8 cellular contexts compared by ENCODE assay signal in genomic region chr7:56051053-56051338, GRCh38. TPM values are rescaled to one million over a fixed set of nuclear protein-coding genes. Genes with fewer than 3 reads are reported as not detected.
DNase-seq lines count a peak whose midpoint lies in the region; ATAC-seq lines count a peak whose summit lies in the region.

No MANE protein-coding gene starts in this region.

- H3K9me3 ChIP-seq in HAP-1 (no peaks in the 10 kb centered on the region), right cardiac atrium (ENCODE audit: control insufficient read depth, low read length) (no peaks in the 10 kb centered on the region)

- peaks cover 34% of the 10 kb centered on the region for H3K4me1 Mint-ChIP-seq in activated CD4-positive, alpha-beta memory T cell treated with anti-CD3 and anti-CD28 coated beads for 36 hours (ENCODE audit: low read depth)

- H3K4me3 Mint-ChIP-seq in activated CD4-positive, alpha-beta memory T cell treated with anti-CD3 and anti-CD28 coated beads for 36 hours: peak overlapping the region; percentile 95

- no peak for DNase-seq in HAP-1 (ENCODE audit: low spot score in 2 of 2)
- DNase-seq in activated CD4-positive, alpha-beta memory T cell treated with anti-CD3 and anti-CD28 coated beads for 36 hours: no peak
- no peak for DNase-seq in right cardiac atrium
- no peak for DNase-seq in SK-N-DZ (ENCODE audit: low spot score)
- no peak for DNase-seq in NOMO-1 (lab: John Stamatoyannopoulos, UW; ENCODE audit: unreplicated experiment in 2 of 2)
- no peak for DNase-seq in NCI-H2196 (lab: John Stamatoyannopoulos, UW; ENCODE audit: unreplicated experiment)

- in situ Hi-C loops in HAP-1 (cut with MboI; ENCODE audit: low sequenced_read_pairs): no loop called here

- peak overlapping the region; percentile 94 for H3K27ac Mint-ChIP-seq in activated CD4-positive, alpha-beta memory T cell treated with anti-CD3 and anti-CD28 coated beads for 36 hours

- ATAC-seq in right cardiac atrium (no peak), HG03095 (IDR thresholded peaks at IDR 0.05; ENCODE audit: unreplicated experiment) (no peak)

- POLR2A ChIA-PET in activated CD4-positive, alpha-beta memory T cell treated with anti-CD3 and anti-CD28 coated beads for 36 hours (lab: Charles Lee): interaction anchor here (0.9 to 1.9 kb wide), 9 partner anchors 8 to 477 kb away, joined by 3 to 13 read pairs (median 5); partner anchors contain the start of genes CHCHD2, NIPSNAP2 and SUMF2

- H3K27ac ChIP-seq in right cardiac atrium (ENCODE audit: low read length): peak overlapping the region; percentile 86
- peak overlapping the region; percentile 55 to 98 (median 89) for H3K27ac ChIP-seq in skin epidermis

- CTCF ChIA-PET in activated CD4-positive, alpha-beta memory T cell treated with anti-CD3 and anti-CD28 coated beads for 36 hours (lab: Charles Lee): interaction anchor here (0.7 to 1.9 kb wide), 9 partner anchors 12 to 87 kb away, joined by 3 to 17 read pairs (median 4); partner anchors contain the start of genes NIPSNAP2 and SUMF2

- peaks cover 36% of the 10 kb centered on the region for H3K36me3 Mint-ChIP-seq in activated CD4-positive, alpha-beta memory T cell treated with anti-CD3 and anti-CD28 coated beads for 36 hours

- peaks cover 39% of the 10 kb centered on the region for H3K36me3 ChIP-seq in HAP-1 (replicated peaks)

- H3K4me1 ChIP-seq in HAP-1: peaks cover 57% of the 10 kb centered on the region
- H3K4me1 ChIP-seq in right cardiac atrium (ENCODE audit: control insufficient read depth, insufficient read depth, low read length): peaks cover 4% of the 10 kb centered on the region

- under 1% methylated on average over 9 of the region's 9 CpGs for WGBS in right cardiac atrium

- H3K27me3 ChIP-seq in HAP-1 (ENCODE audit: low read depth) (no peaks in the 10 kb centered on the region), right cardiac atrium (ENCODE audit: control insufficient read depth, insufficient read depth) (no peaks in the 10 kb centered on the region)

- no peaks in the 10 kb centered on the region for H3K27me3 Mint-ChIP-seq in activated CD4-positive, alpha-beta memory T cell treated with anti-CD3 and anti-CD28 coated beads for 36 hours

- intact Hi-C loops in activated CD4-positive, alpha-beta memory T cell treated with anti-CD3 and anti-CD28 coated beads for 36 hours (cut with micrococcal nuclease): loop anchor here (1.0 to 5.0 kb wide), 7 partner anchors 13 to 519 kb away; partner anchors contain the start of genes CHCHD2, NIPSNAP2, SUMF2 and ZNF713
- intact Hi-C loops in right cardiac atrium (cut with DNase I): no loop called here

- H3K4me3 ChIP-seq in HAP-1 (peak overlapping the region; percentile 87), right cardiac atrium (ENCODE audit: low read length) (peak overlapping the region; percentile 74), skin epidermis (peak overlapping the region; percentile 61 to 98 (median 87))

- H3K9me3 Mint-ChIP-seq in activated CD4-positive, alpha-beta memory T cell treated with anti-CD3 and anti-CD28 coated beads for 36 hours: no peaks in the 10 kb centered on the region

RNA-seq across cellular contexts. Expression of gene PSPH, which starts 0.2 kb away (rescaled TPM):
- total RNA-seq in activated CD4-positive, alpha-beta memory T cell treated with anti-CD3 and anti-CD28 coated beads for 36 hours: 10 to 100 TPM; 16.3 to 20.9 TPM
- total RNA-seq in right cardiac atrium: 10 to 100 TPM; 10.8 to 19.1 (median 13.4) TPM
- 6.5 TPM for polyA plus RNA-seq in right cardiac atrium
- polyA plus RNA-seq in SK-N-DZ (2014; cell fraction: cytosol; rRNA removed): 59.2 and 65.6 TPM in 2 replicates
- polyA plus RNA-seq in SK-N-DZ (2014; cell fraction: nucleus; rRNA removed): 26.2 and 26.6 TPM in 2 replicates

RNA-seq across cellular contexts. Expression of gene CCT6A, which starts 0.6 kb away (rescaled TPM):
- 100 to 1,000 TPM; 222 to 230 TPM for total RNA-seq in activated CD4-positive, alpha-beta memory T cell treated with anti-CD3 and anti-CD28 coated beads for 36 hours
- total RNA-seq in right cardiac atrium: 10 to 100 TPM; 58.5 to 72.6 (median 69.5) TPM
- polyA plus RNA-seq in right cardiac atrium: 79.0 TPM
- 344 and 383 TPM in 2 replicates for polyA plus RNA-seq in SK-N-DZ (2014; cell fraction: cytosol; rRNA removed)
- 300 and 367 TPM in 2 replicates for polyA plus RNA-seq in SK-N-DZ (2014; cell fraction: nucleus; rRNA removed)

RNA-seq across cellular contexts. Expression of gene SUMF2, which starts 13.1 kb away (rescaled TPM):
- 100 to 1,000 TPM; 130 to 133 TPM for total RNA-seq in activated CD4-positive, alpha-beta memory T cell treated with anti-CD3 and anti-CD28 coated beads for 36 hours
- 10 to 100 TPM; 42.7 to 50.0 (median 44.4) TPM for total RNA-seq in right cardiac atrium
- polyA plus RNA-seq in right cardiac atrium: 39.8 TPM
- 115 and 137 TPM in 2 replicates for polyA plus RNA-seq in SK-N-DZ (2014; cell fraction: cytosol; rRNA removed)
- 121 and 134 TPM in 2 replicates for polyA plus RNA-seq in SK-N-DZ (2014; cell fraction: nucleus; rRNA removed)

RNA-seq across cellular contexts. Expression of gene PHKG1, which starts 41.8 kb away (rescaled TPM):
- total RNA-seq in activated CD4-positive, alpha-beta memory T cell treated with anti-CD3 and anti-CD28 coated beads for 36 hours: 1 to 10 TPM; 2.4 to 3.0 TPM
- 10 to 100 TPM; 22.6 to 50.4 (median 29.6) TPM for total RNA-seq in right cardiac atrium
- polyA plus RNA-seq in right cardiac atrium: 24.5 TPM
- polyA plus RNA-seq in SK-N-DZ (2014; cell fraction: cytosol; rRNA removed): 0.24 and 0.50 TPM in 2 replicates
- polyA plus RNA-seq in SK-N-DZ (2014; cell fraction: nucleus; rRNA removed): 0.51 and 1.3 TPM in 2 replicates

RNA-seq across cellular contexts. Expression of gene CHCHD2, which starts 55.3 kb away (rescaled TPM):
- total RNA-seq in activated CD4-positive, alpha-beta memory T cell treated with anti-CD3 and anti-CD28 coated beads for 36 hours: 100 to 1,000 TPM; 764 to 766 TPM
- total RNA-seq in right cardiac atrium: 100 to 1,000 TPM; 376 to 473 (median 432) TPM
- 522 TPM for polyA plus RNA-seq in right cardiac atrium
- polyA plus RNA-seq in SK-N-DZ (2014; cell fraction: cytosol; rRNA removed): 1,399 and 1,409 TPM in 2 replicates
- 916 and 1,164 TPM in 2 replicates for polyA plus RNA-seq in SK-N-DZ (2014; cell fraction: nucleus; rRNA removed)
